Comparison of ENCODE assay signal across 8 cellular contexts in the genomic region with DNA sequence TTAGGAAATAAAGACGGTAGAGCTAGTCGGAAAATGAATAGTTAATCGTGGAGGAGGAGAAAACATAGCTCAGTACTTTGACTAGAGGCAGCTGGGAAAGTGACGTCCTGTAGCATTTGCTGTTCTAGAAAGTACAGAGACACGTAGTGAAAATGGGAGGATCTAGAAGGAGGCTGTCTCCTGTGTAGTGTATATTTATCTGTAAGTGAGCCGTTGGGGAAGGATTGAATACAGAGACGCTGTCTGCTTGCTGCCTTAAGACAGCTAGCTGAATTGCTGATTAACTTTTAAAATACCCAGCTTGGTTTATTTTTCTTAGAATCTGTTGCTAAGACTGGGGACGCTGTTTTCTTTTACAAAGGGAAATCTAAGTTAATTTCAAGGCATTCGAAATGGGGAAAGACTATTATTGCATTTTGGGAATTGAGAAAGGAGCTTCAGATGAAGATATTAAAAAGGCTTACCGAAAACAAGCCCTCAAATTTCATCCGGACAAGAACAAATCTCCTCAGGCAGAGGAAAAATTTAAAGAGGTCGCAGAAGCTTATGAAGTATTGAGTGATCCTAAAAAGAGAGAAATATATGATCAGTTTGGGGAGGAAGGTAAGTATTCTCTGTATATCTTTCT. TPM values are rescaled to one million over a fixed set of nuclear protein-coding genes. Genes with fewer than 3 reads are reported as not detected.
A peak's percentile ranks its signal among the peaks of the same experiment; 100 is the strongest.
DNase-seq lines count a peak whose midpoint lies in the region; ATAC-seq and TF ChIP-seq lines count a peak whose summit lies in the region.

A gene (plus strand): TSS at position 221 of the 628 bp plus-strand sequence. CDS start 172 bp downstream, at position 393.

- H3K27me3 ChIP-seq in esophagus muscularis mucosa (no peaks in the 10 kb centered on the region), mucosa of rectum (ENCODE audit: control insufficient read depth in 2 of 2, insufficient read depth in 2 of 2, low read length in 2 of 2) (no peaks in the 10 kb centered on the region)

- TF ChIP-seq CTCF in AG09309 (IDR thresholded peaks at IDR 0.05; ENCODE audit: control insufficient read depth, insufficient read depth, low read depth, low read length, missing control alignments) (no peak), esophagus muscularis mucosa (IDR thresholded peaks at IDR 0.05) (peak in 1 of 3 experiments; percentile 10)

- H3K4me3 ChIP-seq in AG09309 (ENCODE audit: control insufficient read depth, low read depth, low read length) (peak within 1 kb of the TSS; percentile 49), esophagus muscularis mucosa (peak within 1 kb of the TSS; percentile 62 to 68 (median 68)), mucosa of rectum (ENCODE audit: low read length in 2 of 2) (peak within 1 kb of the TSS; percentile 74 to 88)

- 2% methylated on average over 12 of the region's 12 CpGs for WGBS in esophagus muscularis mucosa

- ATAC-seq in GM18909 (IDR thresholded peaks at IDR 0.05; ENCODE audit: poor library complexity, unreplicated experiment) (peak; percentile 98), HG03175 (IDR thresholded peaks at IDR 0.05; ENCODE audit: unreplicated experiment) (peak; percentile 98)
- peak; percentile 96 for ATAC-seq in activated T-cell treated with anti-CD3 and anti-CD28 coated beads, Interleukin-2, amount 50 U/mL, for 4 hours
- peak; percentile 99 for ATAC-seq in stimulated activated naive CD8-positive, alpha-beta T cell treated with anti-CD3 and anti-CD28 coated beads, Interleukin-15, Interleukin-2, amounts not matched to agents 100 U/mL and 50 U/mL, for 24 hours

- H3K27me3 Mint-ChIP-seq in activated T-cell treated with anti-CD3 and anti-CD28 coated beads, Interleukin-2, amount 50 U/mL, for 4 hours (ENCODE audit: low read depth), result peaks cover 2% of the 10 kb centered on the region

- no peaks in the 10 kb centered on the region for H3K36me3 Mint-ChIP-seq in activated T-cell treated with anti-CD3 and anti-CD28 coated beads, Interleukin-2, amount 50 U/mL, for 4 hours (ENCODE audit: insufficient read depth)

- intact Hi-C loops in esophagus muscularis mucosa (cut with DNase I), result loop anchor here (2.0 to 5.0 kb wide), 2 partner anchors 26 to 42 kb away; a partner anchor contains a TSS

- peak within 1 kb of the TSS; percentile 88 to 93 (median 89) for H3K27ac ChIP-seq in esophagus muscularis mucosa (replicated peaks in 1 of 4)
- H3K27ac ChIP-seq in mucosa of rectum (ENCODE audit: low read depth in 2 of 2, low read length in 2 of 2), result peak within 1 kb of the TSS; percentile 85 to 96

- H3K9me3 Mint-ChIP-seq in activated T-cell treated with anti-CD3 and anti-CD28 coated beads, Interleukin-2, amount 50 U/mL, for 4 hours, result no peaks in the 10 kb centered on the region

- H3K9me3 ChIP-seq in esophagus muscularis mucosa (no peaks in the 10 kb centered on the region), mucosa of rectum (ENCODE audit: control insufficient read depth in 2 of 2, low read length in 2 of 2) (no peaks in the 10 kb centered on the region)

- peak; percentile 93 for DNase-seq in AG09309 (ENCODE audit: low read depth)
- DNase-seq in NOMO-1 treated with dmso at 0.1 percent for 144 hours (lab: John Stamatoyannopoulos, UW; ENCODE audit: unreplicated experiment), result peak; percentile 75
- peak; percentile 40 for DNase-seq in activated T-cell treated with anti-CD3 and anti-CD28 coated beads, Interleukin-2, amount 50 U/mL, for 4 hours
- peak; percentile 92 for DNase-seq in esophagus muscularis mucosa (ENCODE audit: extremely low spot score)
- peak; percentile 57 for DNase-seq in stimulated activated naive CD8-positive, alpha-beta T cell treated with anti-CD3 and anti-CD28 coated beads, Interleukin-15, Interleukin-2, amounts not matched to agents 100 U/mL and 50 U/mL, for 24 hours

- peaks cover 12 to 41% (median 35%) of the 10 kb centered on the region in 4 donors for H3K4me1 ChIP-seq in esophagus muscularis mucosa
- H3K4me1 ChIP-seq in mucosa of rectum (ENCODE audit: control insufficient read depth in 2 of 2, insufficient read depth in 2 of 2, low read length in 2 of 2), result peaks cover 2 to 5% of the 10 kb centered on the region in 2 donors

- H3K36me3 ChIP-seq in esophagus muscularis mucosa (no peaks in the 10 kb centered on the region), mucosa of rectum (ENCODE audit: control insufficient read depth in 2 of 2, insufficient read depth in 2 of 2, low read length in 2 of 2) (no peaks in the 10 kb centered on the region)

- no peak for TF ChIP-seq EP300 in esophagus muscularis mucosa (IDR thresholded peaks at IDR 0.05)

- peak; percentile 91 for TF ChIP-seq POLR2A in esophagus muscularis mucosa (IDR thresholded peaks at IDR 0.05; ENCODE audit: low read depth)

- H3K9ac ChIP-seq in mucosa of rectum (ENCODE audit: low read depth in 1 of 2, low read length in 2 of 2), result peak within 1 kb of the TSS; percentile 78 to 82

- peaks cover 49% of the 10 kb centered on the region for H3K4me1 Mint-ChIP-seq in activated T-cell treated with anti-CD3 and anti-CD28 coated beads, Interleukin-2, amount 50 U/mL, for 4 hours (ENCODE audit: low read depth)

- peak within 1 kb of the TSS; percentile 90 for H3K4me3 Mint-ChIP-seq in activated T-cell treated with anti-CD3 and anti-CD28 coated beads, Interleukin-2, amount 50 U/mL, for 4 hours

RNA-seq across cellular contexts. Expression of the gene that starts here (rescaled TPM):
- 1 to 10 TPM; 5.4 to 6.6 (median 5.5) TPM for total RNA-seq in activated T-cell treated with anti-CD3 and anti-CD28 coated beads, Interleukin-2, amount 50 U/mL, for 4 hours
- 10 to 100 TPM; 62.6 to 79.7 (median 70.4) TPM for total RNA-seq in esophagus muscularis mucosa

Comparison
In these comparisons a context has a peak if more than half of its experiments do, and no peak if none do; other contexts are left out.
1. Peak in every context shown above with its lines: DNase-seq, ATAC-seq, H3K4me3 ChIP-seq and H3K27ac ChIP-seq.
2. RNA of the gene that starts here (total RNA-seq): 62.6 to 79.7 TPM in esophagus muscularis mucosa; 5.4 to 6.6 TPM in activated T-cell treated with anti-CD3 and anti-CD28 coated beads, Interleukin-2, amount 50 U/mL, for 4 hours; every median in the first group is over 4 times any median in the second.
3. DNase-seq: peak in every context shown above with its lines; median percentile 93 in AG09309; 92 in esophagus muscularis mucosa; 75 in NOMO-1 treated with dmso at 0.1 percent for 144 hours; 57 in stimulated activated naive CD8-positive, alpha-beta T cell treated with anti-CD3 and anti-CD28 coated beads, Interleukin-15, Interleukin-2, amounts not matched to agents 100 U/mL and 50 U/mL, for 24 hours; 40 in activated T-cell treated with anti-CD3 and anti-CD28 coated beads, Interleukin-2, amount 50 U/mL, for 4 hours.